In the genomic region with DNA sequence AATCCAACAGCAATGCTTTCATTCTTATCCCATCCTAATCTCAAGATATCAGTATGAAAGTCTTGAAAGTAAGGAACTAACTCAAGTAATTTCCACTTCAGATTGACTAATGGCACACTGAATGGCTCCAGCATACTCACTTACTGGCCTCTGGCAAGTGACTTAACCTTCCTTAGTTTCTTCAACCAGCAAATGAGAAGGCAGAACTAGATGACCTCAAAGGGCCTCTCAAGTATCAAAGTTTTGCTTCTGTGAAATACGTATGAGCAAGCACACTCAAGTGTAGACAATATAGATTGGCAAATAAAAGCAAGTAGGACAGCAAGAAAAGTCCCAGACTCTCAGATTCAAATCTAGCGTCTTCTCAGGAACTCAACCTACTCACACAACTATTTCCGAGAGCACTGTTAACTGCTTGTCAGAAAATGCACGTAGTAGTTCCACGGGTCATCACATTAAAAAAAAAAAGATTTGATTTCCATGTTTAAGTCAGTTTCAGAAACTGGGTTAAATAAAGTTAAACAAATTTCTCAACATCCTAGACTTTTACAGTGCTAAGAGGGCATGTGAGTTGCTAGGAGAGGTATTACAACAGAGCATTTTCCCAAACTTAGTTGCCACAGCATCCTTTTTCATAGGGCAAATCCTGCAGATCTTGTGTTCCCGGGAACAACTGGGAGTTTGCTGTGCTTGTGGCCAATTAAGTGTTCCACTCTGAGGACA, we compare ENCODE assay signal across 9 cellular contexts.
DNase-seq lines count a peak whose midpoint lies in the region; ATAC-seq and TF ChIP-seq lines count a peak whose summit lies in the region.
"Had no signal": no experiment of that assay in that cellular context is flagged by ENCODE, and none has a peak within 500 bp of the region (broad histone marks: within the 10 kb centered on the region; RNA-seq: fewer than 3 reads in every experiment).

No MANE protein-coding gene starts in this region.

- TF ChIP-seq POLR2A in NB4 (IDR thresholded peaks at IDR 0.05; ENCODE audit: extremely low read depth, insufficient read length), result no peak

- ATAC-seq in GM21786 (IDR thresholded peaks at IDR 0.05; ENCODE audit: unreplicated experiment) (no peak), GM19452 (IDR thresholded peaks at IDR 0.05; ENCODE audit: unreplicated experiment) (no peak)

- DNase-seq in ELR (ENCODE audit: low read depth) (peak; percentile 62), NB4 (ENCODE audit: low read depth) (peak; percentile 52), caudate nucleus (lab: John Stamatoyannopoulos, UW) (no peak), GM19238 (ENCODE audit: insufficient read length, low spot score) (no peak), NCI-H69 (lab: John Stamatoyannopoulos, UW) (no peak)
- DNase-seq: NCI-H526 treated with DMSO at 0.1 percent for 48 hours had no signal

- H3K9ac ChIP-seq in rectal smooth muscle tissue (ENCODE audit: low read length), result no peak overlapping the region

- no peaks in the 10 kb centered on the region for H3K36me3 ChIP-seq in rectal smooth muscle tissue (ENCODE audit: control insufficient read depth, insufficient read depth, low read length)

- peak overlapping the region; percentile 84 for H3K27ac ChIP-seq in caudate nucleus (ENCODE audit: low read depth, low read length)
- peak overlapping the region; percentile 3 for H3K27ac ChIP-seq in rectal smooth muscle tissue (ENCODE audit: low read depth, low read length)

- no peaks in the 10 kb centered on the region for H3K27me3 ChIP-seq in rectal smooth muscle tissue (ENCODE audit: control insufficient read depth, insufficient read depth, low read length)

- TF ChIP-seq CTCF in NB4 (IDR thresholded peaks at IDR 0.05; ENCODE audit: low read depth, low read length), result no peak

- H3K4me3 ChIP-seq in NB4 (ENCODE audit: low read depth, low read length) (no peak overlapping the region), rectal smooth muscle tissue (ENCODE audit: low read length) (no peak overlapping the region)

- H3K4me1 ChIP-seq in rectal smooth muscle tissue (ENCODE audit: control insufficient read depth, insufficient read depth, low read length), result peaks cover 32% of the 10 kb centered on the region

Comparison
In these comparisons a context has a peak if more than half of its experiments do, and no peak if none do; other contexts are left out.
1. DNase-seq: peak in ELR (single experiment) and NB4 (single experiment); none in caudate nucleus (0 of 61), GM19238 (single experiment) and NCI-H69 (single experiment).